ENCODE assay signal across 8 cellular contexts in genomic region chr17:43367588-43368242, GRCh38. TPM values are rescaled to one million over a fixed set of nuclear protein-coding genes. Genes with fewer than 3 reads are reported as not detected.
DNase-seq lines count a peak whose midpoint lies in the region; ATAC-seq, FAIRE-seq and TF ChIP-seq lines count a peak whose summit lies in the region.

No MANE protein-coding gene starts in this region.

- ATAC-seq in GM21786 (IDR thresholded peaks at IDR 0.05; ENCODE audit: unreplicated experiment) (peak; percentile 24), K562 (peak; percentile 85)

- POLR2A ChIA-PET in RWPE1 (lab: Yijun Ruan, JAX; ENCODE audit: low non-redundant PET) (interaction anchor here (0.6 to 2.7 kb wide), 6 partner anchors 11 to 116 kb away, joined by 3 to 32 read pairs (median 4); partner anchors contain the start of gene DHX8), K562 (lab: Yijun Ruan, JAX) (interaction anchor here (0.5 to 3.9 kb wide), 54 partner anchors 10 to 1968 kb away, joined by 3 to 88 read pairs (median 4); partner anchors contain the start of genes ARL4D, BRCA1, DHX8 and ETV4)

- no peaks in the 10 kb centered on the region; the same call in none of the 2 replicates for H3K9me3 ChIP-seq in K562 (replicated peaks; ENCODE audit: control insufficient read depth, insufficient read depth, low read depth, low read length)
- no peaks in the 10 kb centered on the region for H3K9me3 ChIP-seq in iPS-18a (ENCODE audit: control insufficient read depth, low read depth, low read length)

- no peak for TF ChIP-seq EP300 in K562 (IDR thresholded peaks at IDR 0.05; ENCODE audit: low read length)

- DNase-seq in G401 (ENCODE audit: low spot score) (peak; percentile 93), LHCN-M2 (ENCODE audit: low read depth) (peak; percentile 94), RWPE1 (ENCODE audit: low spot score) (peak; percentile 60), K562 (ENCODE audit: extremely low read depth in 1 of 4, low spot score in 3 of 4) (peak in 2 of 4 experiments; percentile 27 to 48), smooth muscle cell of the brain vasculature (ENCODE audit: low read depth, low spot score) (peak; percentile 69), NCI-H128 (lab: John Stamatoyannopoulos, UW; ENCODE audit: unreplicated experiment) (no peak)

- FAIRE-seq in K562 (lab: Jason Lieb, UNC), result no peak

- H3K27ac ChIP-seq in RWPE1, result peak overlapping the region; percentile 99
- peak overlapping the region; percentile 88 for H3K27ac ChIP-seq in K562 (ENCODE audit: extremely low read depth, low read depth, low read length)
- peak overlapping the region; percentile 100 for H3K27ac ChIP-seq in iPS-18a (ENCODE audit: low read length)

- peak overlapping the region; percentile 37 for H3K4me2 ChIP-seq in K562 (ENCODE audit: insufficient read depth, low read length)

- peak overlapping the region; percentile 49 to 63; a peak in 3 of 4 replicates for H3K9ac ChIP-seq in K562 (ENCODE audit: insufficient read depth in 1 of 2, low read depth in 2 of 2, low read length in 2 of 2)
- H3K9ac ChIP-seq in iPS-18a (ENCODE audit: low read length), result peak overlapping the region; percentile 99

- peaks cover 11 to 20% of the 10 kb centered on the region in 2 experiments for H3K4me1 ChIP-seq in K562 (replicated peaks in 1 of 2; ENCODE audit: control insufficient read depth in 2 of 2, insufficient read depth in 2 of 2, low read length in 2 of 2)
- H3K4me1 ChIP-seq in iPS-18a (ENCODE audit: control insufficient read depth, low read depth, low read length), result peaks cover 18% of the 10 kb centered on the region

- H3K4me3 ChIP-seq in K562, result no peak overlapping the region
- H3K4me3 ChIP-seq in iPS-18a (ENCODE audit: low read length), result peak overlapping the region; percentile 67

- in situ Hi-C loops in G401 (cut with HindIII; ENCODE audit: low sequenced_read_pairs) (no loop called here), K562 (cut with MboI) (no loop called here)

- no peaks in the 10 kb centered on the region for H4K20me1 ChIP-seq in K562 (replicated peaks; ENCODE audit: control insufficient read depth, insufficient read depth, low read length)

- no peaks in the 10 kb centered on the region for H3K9me1 ChIP-seq in K562 (ENCODE audit: control insufficient read depth, insufficient read depth, low read length)

- TF ChIP-seq POLR2A in K562 (conservative IDR thresholded peaks at IDR 0.05), result peak; percentile 100

- peak overlapping the region; percentile 81; the same call in 1 of the 2 replicates for H2AFZ ChIP-seq in K562 (ENCODE audit: low read depth, low read length)

- H3K79me2 ChIP-seq in K562 (ENCODE audit: control insufficient read depth, insufficient read depth, low read length), result no peaks in the 10 kb centered on the region

- CTCF ChIA-PET in RWPE1 (lab: Yijun Ruan, JAX), result interaction anchor here (0.6 to 1.1 kb wide), 3 partner anchors 21 to 118 kb away, joined by 3 to 7 read pairs (median 4); no protein-coding TSS in a partner anchor
- CTCF ChIA-PET in K562 (lab: Yijun Ruan, JAX; ENCODE audit: low intra/inter-chr PET ratio), result no interaction called here

- TF ChIP-seq CTCF in RWPE1 (conservative IDR thresholded peaks at IDR 0.05; ENCODE audit: low read depth) (no peak), K562 (IDR thresholded peaks at IDR 0.05 in 2 of 3, conservative IDR thresholded peaks at IDR 0.05 in 1 of 3; ENCODE audit: insufficient read depth in 2 of 3, low read depth in 1 of 3, low read length in 3 of 3) (no peak)

- BruUV-seq in K562 (replicated peaks; lab: Mats Ljungman, UMichigan), result TSS peak; percentile 99

- no peaks in the 10 kb centered on the region for H3K27me3 ChIP-seq in K562 (ENCODE audit: control insufficient read depth in 2 of 2, insufficient read depth in 2 of 2, low read length in 2 of 2)
- H3K27me3 ChIP-seq in iPS-18a (ENCODE audit: control insufficient read depth, insufficient read depth, low read length), result peaks cover 5% of the 10 kb centered on the region

- intact Hi-C loops in K562 (cut with micrococcal nuclease), result no loop called here

- 23% methylated on average over 18 of the region's 18 CpGs for WGBS in K562 (ENCODE audit: insufficient coverage, low coverage, missing lambda C conversion rate)

- no peaks in the 10 kb centered on the region for H3K36me3 ChIP-seq in K562 (ENCODE audit: control insufficient read depth, insufficient read depth, low read length)
- no peaks in the 10 kb centered on the region for H3K36me3 ChIP-seq in iPS-18a (ENCODE audit: control insufficient read depth, low read depth, low read length)

- no peak for TF ChIP-seq RAD21 in K562 (CRISPR knock-in tag; conservative IDR thresholded peaks at IDR 0.05 in 1 of 2, IDR thresholded peaks at IDR 0.05 in 1 of 2)

TF ChIP-seq in K562, 482 proteins besides CTCF, POLR2A, EP300 and RAD21 (continues in another document):
- TF ChIP-seq CBX1 (IDR thresholded peaks at IDR 0.05; ENCODE audit: low read depth), result peak; percentile 99
- no peak for TF ChIP-seq XRCC3 (IDR thresholded peaks at IDR 0.05)
- TF ChIP-seq NFE2L1 (tag; IDR thresholded peaks at IDR 0.05; ENCODE audit: borderline replicate concordance, low read depth), result no peak
- no peak for TF ChIP-seq CCNT2 (IDR thresholded peaks at IDR 0.05; ENCODE audit: borderline replicate concordance, extremely low read depth, insufficient read length, low read depth, low read length)
- TF ChIP-seq, protein P1, sequence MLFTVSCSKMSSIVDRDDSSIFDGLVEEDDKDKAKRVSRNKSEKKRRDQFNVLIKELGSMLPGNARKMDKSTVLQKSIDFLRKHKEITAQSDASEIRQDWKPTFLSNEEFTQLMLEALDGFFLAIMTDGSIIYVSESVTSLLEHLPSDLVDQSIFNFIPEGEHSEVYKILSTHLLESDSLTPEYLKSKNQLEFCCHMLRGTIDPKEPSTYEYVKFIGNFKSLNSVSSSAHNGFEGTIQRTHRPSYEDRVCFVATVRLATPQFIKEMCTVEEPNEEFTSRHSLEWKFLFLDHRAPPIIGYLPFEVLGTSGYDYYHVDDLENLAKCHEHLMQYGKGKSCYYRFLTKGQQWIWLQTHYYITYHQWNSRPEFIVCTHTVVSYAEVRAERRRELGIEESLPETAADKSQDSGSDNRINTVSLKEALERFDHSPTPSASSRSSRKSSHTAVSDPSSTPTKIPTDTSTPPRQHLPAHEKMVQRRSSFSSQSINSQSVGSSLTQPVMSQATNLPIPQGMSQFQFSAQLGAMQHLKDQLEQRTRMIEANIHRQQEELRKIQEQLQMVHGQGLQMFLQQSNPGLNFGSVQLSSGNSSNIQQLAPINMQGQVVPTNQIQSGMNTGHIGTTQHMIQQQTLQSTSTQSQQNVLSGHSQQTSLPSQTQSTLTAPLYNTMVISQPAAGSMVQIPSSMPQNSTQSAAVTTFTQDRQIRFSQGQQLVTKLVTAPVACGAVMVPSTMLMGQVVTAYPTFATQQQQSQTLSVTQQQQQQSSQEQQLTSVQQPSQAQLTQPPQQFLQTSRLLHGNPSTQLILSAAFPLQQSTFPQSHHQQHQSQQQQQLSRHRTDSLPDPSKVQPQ (CRISPR knock-in tag; IDR thresholded peaks at IDR 0.05; ENCODE audit: borderline replicate concordance), result no peak
- TF ChIP-seq ZNF24 (IDR thresholded peaks at IDR 0.05), result peak; percentile 88
- peak; percentile 95 for TF ChIP-seq ZNF717 (CRISPR knock-in tag; IDR thresholded peaks at IDR 0.05)
- 0 out of 2 replicates have a peak, but pooled peaks have one; percentile 15 for TF ChIP-seq PYGO2 (tag; IDR thresholded peaks at IDR 0.05)
- no peak for TF ChIP-seq JUND (IDR thresholded peaks at IDR 0.05; ENCODE audit: borderline replicate concordance, low read depth, low read length)
- 0 out of 3 replicates have a peak, but pooled peaks have one; percentile 13 for TF ChIP-seq JUND (tag; IDR thresholded peaks at IDR 0.05; ENCODE audit: borderline replicate concordance, low read depth, low read length)
- peak; percentile 96 for TF ChIP-seq OTX1 (CRISPR knock-in tag; IDR thresholded peaks at IDR 0.05)
- TF ChIP-seq LCOR (CRISPR knock-in tag; IDR thresholded peaks at IDR 0.05), result peak; percentile 98
- peak; percentile 86; the same call in 1 of the 2 replicates for TF ChIP-seq RFX7 (CRISPR knock-in tag; IDR thresholded peaks at IDR 0.05)
- no peak for TF ChIP-seq NCOA2 (IDR thresholded peaks at IDR 0.05; ENCODE audit: partially characterized antibody in 2 of 2)
- peak; percentile 80; the same call in 1 of the 2 replicates for TF ChIP-seq RUNX1 (IDR thresholded peaks at IDR 0.05; ENCODE audit: low read depth)

RNA-seq across cellular contexts. Expression of gene ARL4D, which starts 31.1 kb away (rescaled TPM):
- 16.7 and 17.6 TPM in 2 replicates for total RNA-seq in G401 (2014; rRNA removed; shearing (Covaris generic))
- total RNA-seq in LHCN-M2 (2014; rRNA removed), result 19.8 and 25.6 TPM in 2 replicates
- 27.7 TPM for polyA plus RNA-seq in LHCN-M2 (2012)
- 0.26 and 0.72 TPM in 2 replicates for total RNA-seq in K562 (2011; cell fraction: chromatin; rRNA removed; ENCODE audit: low replicate concordance)
- 0.50 and 0.92 TPM in 2 replicates for total RNA-seq in K562 (2011; cell fraction: nucleolus; rRNA removed)
- 0.38 and 0.73 TPM in 2 replicates for total RNA-seq in K562 (2011; cell fraction: nucleoplasm; rRNA removed)
- total RNA-seq in K562 (2014; rRNA removed), result 0.41 and 0.61 TPM in 2 replicates
- total RNA-seq in K562 (2014; rRNA removed; fragmentation: Illumina TruSeq; extraction: Trizol), result 0.16 and 0.18 TPM in 2 replicates
- total RNA-seq in K562 (2015; rRNA removed; fragmentation: Illumina TruSeq; extraction: Trizol), result 0.43 and 0.49 TPM in 2 replicates
- total RNA-seq in K562 (2021), result 0.47 and 0.53 TPM in 2 replicates
- 0.21 and 0.31 TPM in 2 replicates for polyA plus RNA-seq in K562 (2011; rRNA removed)
- 0.40 and 0.41 TPM in 2 replicates for polyA plus RNA-seq in K562 (2011; cell fraction: cytosol; rRNA removed)
- polyA plus RNA-seq in K562 (2011; cell fraction: nucleus; rRNA removed), result 0.20 and 0.31 TPM in 2 replicates
- polyA plus RNA-seq in K562 (2012), result 0.64 and 1.6 TPM in 2 replicates
- 0.34 and 0.43 TPM in 2 replicates for polyA plus RNA-seq in K562 (2014; fragmentation: Illumina TruSeq; extraction: Trizol)
- under 1 TPM in 1 of 2 experiments, not detected in 1; 0.07 TPM for polyA plus RNA-seq in K562 (2014; fragmentation: Nextera tagmentation; extraction: Ambion mirVana)
- 0.21 and 0.62 TPM in 2 replicates for polyA plus RNA-seq in K562 (2014; rRNA removed)
- polyA minus RNA-seq in K562 (2011; rRNA and poly(A)+ RNA removed), result 0.12 and 0.32 TPM in 2 replicates
- polyA minus RNA-seq in K562 (2011; cell fraction: cytosol; rRNA and poly(A)+ RNA removed), result not detected in 2 replicates
- 0.33 and 0.40 TPM in 2 replicates for polyA minus RNA-seq in K562 (2011; cell fraction: nucleus; rRNA and poly(A)+ RNA removed)
